ENCODE assay signal across 32 cellular contexts in genomic region chrX:153938226-153938786, GRCh38. TPM values are rescaled to one million over a fixed set of nuclear protein-coding genes. Genes with fewer than 3 reads are reported as not detected.
DNase-seq lines count a peak whose midpoint lies in the region; ATAC-seq, FAIRE-seq and TF ChIP-seq lines count a peak whose summit lies in the region.
"Had no signal": no experiment of that assay in that cellular context is flagged by ENCODE, and none has a peak within 500 bp of the region (broad histone marks: within the 10 kb centered on the region; RNA-seq: fewer than 3 reads in every experiment).

No MANE protein-coding gene starts in this region.

- H3K9ac ChIP-seq in OCI-LY1 (ENCODE audit: low read length) = no peak overlapping the region

- H3K4me1 Mint-ChIP-seq in activated CD4-positive, alpha-beta T cell treated with anti-CD3 and anti-CD28 coated beads, Interleukin-2, amount 10 ng/mL, durations not matched to agents 24 days and 14 days = peaks cover 14% of the 10 kb centered on the region
- peaks cover 47% of the 10 kb centered on the region for H3K4me1 Mint-ChIP-seq in stimulated activated naive CD8-positive, alpha-beta T cell treated with anti-CD3 and anti-CD28 coated beads, Interleukin-15, amount 100 ng/mL, for 72 hours

- no peaks in the 10 kb centered on the region for H4K20me1 ChIP-seq in OCI-LY1 (ENCODE audit: insufficient read depth, low read length)

- H3K9me2 ChIP-seq in OCI-LY1 (ENCODE audit: low read depth, low read length) = no peaks in the 10 kb centered on the region

- no peak for TF ChIP-seq CTCF in OCI-LY1 (IDR thresholded peaks at IDR 0.05; ENCODE audit: low read length)
- TF ChIP-seq CTCF in brain microvascular endothelial cell (IDR thresholded peaks at IDR 0.05; ENCODE audit: low read depth, low read length, missing control alignments) = peak; percentile 28
- TF ChIP-seq CTCF in pancreas (IDR thresholded peaks at IDR 0.05) = no peak

- H3K27me3 ChIP-seq in OCI-LY1 (ENCODE audit: insufficient read depth, low read length) (no peaks in the 10 kb centered on the region), brain microvascular endothelial cell (replicated peaks) (no peaks in the 10 kb centered on the region), pancreas (peaks cover 0 to 2% (median 0%) of the 10 kb centered on the region in 4 donors)
- H3K27me3 ChIP-seq: esophagus squamous epithelium, MG63, right atrium auricular region had no signal

- H3K27ac ChIP-seq in OCI-LY1 (ENCODE audit: low read depth, low read length, poor library complexity, severe bottlenecking) = peak overlapping the region; percentile 45
- no peak overlapping the region for H3K27ac ChIP-seq in brain microvascular endothelial cell
- H3K27ac ChIP-seq in pancreas = no peak overlapping the region
- H3K27ac ChIP-seq: esophagus squamous epithelium, left ventricle myocardium inferior, right atrium auricular region, SK-N-MC, spleen, tibial nerve had no signal

- H3K36me3 ChIP-seq in OCI-LY1 (ENCODE audit: insufficient read depth, low read length) (no peaks in the 10 kb centered on the region), brain microvascular endothelial cell (replicated peaks) (peaks cover under 1% of the 10 kb centered on the region), pancreas (no peaks in the 10 kb centered on the region)
- H3K36me3 ChIP-seq: esophagus squamous epithelium, left ventricle myocardium inferior, MG63, right atrium auricular region, tibial nerve had no signal

- 68 to 73% methylated on average over 10 of the region's 10 CpGs for WGBS in pancreas, 2 donors

- H2AFZ ChIP-seq in OCI-LY1 (ENCODE audit: low read length) = no peak overlapping the region

- intact Hi-C loops in activated CD4-positive, alpha-beta T cell treated with anti-CD3 and anti-CD28 coated beads, Interleukin-2, amount 10 ng/mL, durations not matched to agents 24 days and 14 days (cut with micrococcal nuclease) = no loop called here
- intact Hi-C loops in pancreas (cut with DNase I) = loop anchor here in 1 of 3 donors (10.0 kb wide), 1 partner anchor 64 kb away; no protein-coding TSS in a partner anchor

- H3K36me3 Mint-ChIP-seq in activated CD4-positive, alpha-beta T cell treated with anti-CD3 and anti-CD28 coated beads, Interleukin-2, amount 10 ng/mL, durations not matched to agents 24 days and 14 days (ENCODE audit: low read depth) = peaks cover 6% of the 10 kb centered on the region
- H3K36me3 Mint-ChIP-seq: natural killer cell had no signal

- H3K27me3 Mint-ChIP-seq in activated CD4-positive, alpha-beta T cell treated with anti-CD3 and anti-CD28 coated beads, Interleukin-2, amount 10 ng/mL, durations not matched to agents 24 days and 14 days = no peaks in the 10 kb centered on the region
- H3K27me3 Mint-ChIP-seq in stimulated activated naive CD8-positive, alpha-beta T cell treated with anti-CD3 and anti-CD28 coated beads, Interleukin-15, amount 100 ng/mL, for 72 hours = no peaks in the 10 kb centered on the region
- H3K27me3 Mint-ChIP-seq: activated CD4-positive, alpha-beta memory T cell treated with anti-CD3 and anti-CD28 coated beads for 36 hours; stimulated activated naive B cell treated with anti-CD40 and anti-IgM and Interleukin-4, amounts not matched to agents 10 μg/mL and 1 μg/mL and 100 μg/mL, for 72 hours had no signal

- peaks cover 31% of the 10 kb centered on the region for H3K4me1 ChIP-seq in OCI-LY1 (ENCODE audit: insufficient read depth, low read length, severe bottlenecking)
- no peaks in the 10 kb centered on the region for H3K4me1 ChIP-seq in pancreas

- no peaks in the 10 kb centered on the region for H3K9me3 ChIP-seq in OCI-LY1 (ENCODE audit: low read length)
- no peaks in the 10 kb centered on the region for H3K9me3 ChIP-seq in pancreas
- H3K9me3 ChIP-seq: Caco-2, esophagus squamous epithelium, left ventricle myocardium inferior, MG63, right atrium auricular region, spleen, tibial nerve had no signal

- H3K79me2 ChIP-seq in OCI-LY1 (ENCODE audit: insufficient read depth, low read length) = no peaks in the 10 kb centered on the region

- peak overlapping the region; percentile 34 for H3K27ac Mint-ChIP-seq in activated CD4-positive, alpha-beta T cell treated with anti-CD3 and anti-CD28 coated beads, Interleukin-2, amount 10 ng/mL, durations not matched to agents 24 days and 14 days
- H3K27ac Mint-ChIP-seq in stimulated activated naive CD8-positive, alpha-beta T cell treated with anti-CD3 and anti-CD28 coated beads, Interleukin-15, amount 100 ng/mL, for 72 hours = peak overlapping the region in 1 of 2 donors; percentile 83
- H3K27ac Mint-ChIP-seq: activated CD4-positive, alpha-beta memory T cell treated with anti-CD3 and anti-CD28 coated beads for 36 hours; IgD-negative memory B cell; natural killer cell; stimulated activated naive B cell treated with anti-CD40 and anti-IgM and Interleukin-4, amounts not matched to agents 10 μg/mL and 1 μg/mL and 100 μg/mL, for 72 hours had no signal

- FAIRE-seq in pancreas (lab: Jason Lieb, UNC) = no peak
- FAIRE-seq: H54 had no signal

- no peak overlapping the region for H3K4me3 Mint-ChIP-seq in activated CD4-positive, alpha-beta T cell treated with anti-CD3 and anti-CD28 coated beads, Interleukin-2, amount 10 ng/mL, durations not matched to agents 24 days and 14 days
- peak overlapping the region; percentile 4 to 5 for H3K4me3 Mint-ChIP-seq in stimulated activated naive CD8-positive, alpha-beta T cell treated with anti-CD3 and anti-CD28 coated beads, Interleukin-15, amount 100 ng/mL, for 72 hours
- H3K4me3 Mint-ChIP-seq: activated CD4-positive, alpha-beta memory T cell treated with anti-CD3 and anti-CD28 coated beads for 36 hours; natural killer cell; stimulated activated naive B cell treated with anti-CD40 and anti-IgM and Interleukin-4, amounts not matched to agents 10 μg/mL and 1 μg/mL and 100 μg/mL, for 72 hours had no signal

- ATAC-seq in stimulated activated naive CD8-positive, alpha-beta T cell treated with anti-CD3 and anti-CD28 coated beads, Interleukin-15, amount 100 ng/mL, for 72 hours = peak; percentile 37
- ATAC-seq in pancreas (no peak), GM18502 (IDR thresholded peaks at IDR 0.05; ENCODE audit: poor library complexity, unreplicated experiment) (no peak)
- ATAC-seq: natural killer cell; stimulated activated naive B cell treated with anti-CD40 and anti-IgM and Interleukin-4, amounts not matched to agents 10 μg/mL and 1 μg/mL and 100 μg/mL, for 72 hours had no signal

- no peaks in the 10 kb centered on the region for H3F3A ChIP-seq in OCI-LY1 (ENCODE audit: insufficient read depth, low read length)

- H3K4me3 ChIP-seq in OCI-LY1 (ENCODE audit: low read depth, low read length, poor library complexity, severe bottlenecking) = no peak overlapping the region
- H3K4me3 ChIP-seq in brain microvascular endothelial cell (ENCODE audit: low read depth, low read length) = no peak overlapping the region
- H3K4me3 ChIP-seq in pancreas = no peak overlapping the region
- H3K4me3 ChIP-seq: esophagus squamous epithelium, left ventricle myocardium inferior, MG63, right atrium auricular region, SK-N-MC, spleen, tibial nerve had no signal

- H3K9me3 Mint-ChIP-seq in activated CD4-positive, alpha-beta T cell treated with anti-CD3 and anti-CD28 coated beads, Interleukin-2, amount 10 ng/mL, durations not matched to agents 24 days and 14 days = no peaks in the 10 kb centered on the region
- no peaks in the 10 kb centered on the region for H3K9me3 Mint-ChIP-seq in stimulated activated naive CD8-positive, alpha-beta T cell treated with anti-CD3 and anti-CD28 coated beads, Interleukin-15, amount 100 ng/mL, for 72 hours
- H3K9me3 Mint-ChIP-seq: activated CD4-positive, alpha-beta memory T cell treated with anti-CD3 and anti-CD28 coated beads for 36 hours; IgD-negative memory B cell; natural killer cell; stimulated activated naive B cell treated with anti-CD40 and anti-IgM and Interleukin-4, amounts not matched to agents 10 μg/mL and 1 μg/mL and 100 μg/mL, for 72 hours had no signal

- DNase-seq in activated CD4-positive, alpha-beta T cell treated with anti-CD3 and anti-CD28 coated beads, Interleukin-2, amount 10 ng/mL, durations not matched to agents 24 days and 14 days = no peak
- DNase-seq in activated CD4-positive, alpha-beta T cell treated with anti-CD3 and anti-CD28 coated beads for 1 hour = no peak
- DNase-seq in brain microvascular endothelial cell = no peak
- DNase-seq in stimulated activated naive CD8-positive, alpha-beta T cell treated with anti-CD3 and anti-CD28 coated beads, Interleukin-15, amount 100 ng/mL, for 72 hours = peak in 1 of 2 donors; percentile 29
- no peak for DNase-seq in A172 (ENCODE audit: low spot score)
- DNase-seq in pancreas = no peak
- DNase-seq: activated CD4-positive, alpha-beta memory T cell treated with anti-CD3 and anti-CD28 coated beads for 36 hours; activated gamma-delta T cell treated with Interleukin-2 at 50 U/mL for 16 hours; amniotic stem cell; Caco-2; cortex of kidney; esophagus squamous epithelium; left ventricle myocardium inferior; MG63; midbrain; natural killer cell; NCI-H2081 treated with DMSO at 0.1 percent for 48 hours; NCI-H345; NCI-H774; spleen; stimulated activated CD4-positive, alpha-beta T cell treated with anti-CD3 and anti-CD28 coated beads, Interleukin-4, amount 100 ng/mL, for 1 hour; stimulated activated naive B cell treated with anti-CD40 and anti-IgM and Interleukin-4, amounts not matched to agents 10 μg/mL and 1 μg/mL and 100 μg/mL, for 72 hours; T-helper 2 cell had no signal

- in situ Hi-C loops in brain microvascular endothelial cell (cut with HindIII; ENCODE audit: low pct_ligation_motif_present, low sequenced_read_pairs) = no loop called here

- H3K4me2 ChIP-seq in OCI-LY1 (ENCODE audit: low read length) = no peak overlapping the region

RNA-seq across cellular contexts. Expression of gene NAA10, which starts 3.5 kb away (rescaled TPM):
- total RNA-seq in activated CD4-positive, alpha-beta T cell treated with anti-CD3 and anti-CD28 coated beads, Interleukin-2, amount 10 ng/mL, durations not matched to agents 24 days and 14 days = 153 and 168 TPM in 2 replicates
- total RNA-seq in A172 (2014; rRNA removed; shearing (Covaris generic)) = 210 and 249 TPM in 2 replicates
- 10 to 100 TPM; 24.5 to 49.0 (median 40.3) TPM for total RNA-seq in pancreas
- 100 to 1,000 TPM in 1 of 2 donors, 10 to 100 TPM in 1; 95.1 to 115 TPM for polyA plus RNA-seq in pancreas

RNA-seq across cellular contexts. Expression of gene RENBP, which starts 6.1 kb away (rescaled TPM):
- total RNA-seq in activated CD4-positive, alpha-beta T cell treated with anti-CD3 and anti-CD28 coated beads, Interleukin-2, amount 10 ng/mL, durations not matched to agents 24 days and 14 days = 13.7 and 15.1 TPM in 2 replicates
- 0.62 TPM in 2 replicates for total RNA-seq in A172 (2014; rRNA removed; shearing (Covaris generic))
- total RNA-seq in pancreas = 1 to 10 TPM in 4 of 6 donors, under 1 TPM in 2; 0.43 to 7.5 (median 1.6) TPM
- 1 to 10 TPM; 2.8 to 5.1 TPM for polyA plus RNA-seq in pancreas

RNA-seq across cellular contexts. Expression of gene ARHGAP4, which starts 12.2 kb away (rescaled TPM):
- total RNA-seq in activated CD4-positive, alpha-beta T cell treated with anti-CD3 and anti-CD28 coated beads, Interleukin-2, amount 10 ng/mL, durations not matched to agents 24 days and 14 days = 135 and 137 TPM in 2 replicates
- total RNA-seq in A172 (2014; rRNA removed; shearing (Covaris generic)) = 1.3 and 5.3 TPM in 2 replicates
- 10 to 100 TPM in 3 of 6 donors, 1 to 10 TPM in 3; 1.9 to 18.9 (median 8.9) TPM for total RNA-seq in pancreas
- polyA plus RNA-seq in pancreas = 10 to 100 TPM; 44.7 to 71.7 TPM

RNA-seq across cellular contexts. Expression of gene HCFC1, which starts 33.3 kb away (rescaled TPM):
- total RNA-seq in activated CD4-positive, alpha-beta T cell treated with anti-CD3 and anti-CD28 coated beads, Interleukin-2, amount 10 ng/mL, durations not matched to agents 24 days and 14 days = 107 and 109 TPM in 2 replicates
- total RNA-seq in A172 (2014; rRNA removed; shearing (Covaris generic)) = 40.8 and 41.7 TPM in 2 replicates
- total RNA-seq in pancreas = 10 to 100 TPM; 10.4 to 28.4 (median 17.0) TPM
- polyA plus RNA-seq in pancreas = 10 to 100 TPM; 15.7 to 17.1 TPM

RNA-seq across cellular contexts. Expression of gene AVPR2, which starts 33.8 kb away (rescaled TPM):
- total RNA-seq in activated CD4-positive, alpha-beta T cell treated with anti-CD3 and anti-CD28 coated beads, Interleukin-2, amount 10 ng/mL, durations not matched to agents 24 days and 14 days = not detected in 2 replicates
- 2.0 and 2.6 TPM in 2 replicates for total RNA-seq in A172 (2014; rRNA removed; shearing (Covaris generic))
- total RNA-seq in pancreas = under 1 TPM; 0.12 to 0.58 (median 0.31) TPM
- polyA plus RNA-seq in pancreas = 1 to 10 TPM; 1.3 TPM
- total RNA-seq: activated CD4-positive, alpha-beta memory T cell treated with anti-CD3 and anti-CD28 coated beads for 36 hours; Caco-2; natural killer cell; osteocyte had no signal
- polyA plus RNA-seq: BJ, IgD-negative memory B cell had no signal
